ENCODE assay signal across 8 cellular contexts in the genomic region with DNA sequence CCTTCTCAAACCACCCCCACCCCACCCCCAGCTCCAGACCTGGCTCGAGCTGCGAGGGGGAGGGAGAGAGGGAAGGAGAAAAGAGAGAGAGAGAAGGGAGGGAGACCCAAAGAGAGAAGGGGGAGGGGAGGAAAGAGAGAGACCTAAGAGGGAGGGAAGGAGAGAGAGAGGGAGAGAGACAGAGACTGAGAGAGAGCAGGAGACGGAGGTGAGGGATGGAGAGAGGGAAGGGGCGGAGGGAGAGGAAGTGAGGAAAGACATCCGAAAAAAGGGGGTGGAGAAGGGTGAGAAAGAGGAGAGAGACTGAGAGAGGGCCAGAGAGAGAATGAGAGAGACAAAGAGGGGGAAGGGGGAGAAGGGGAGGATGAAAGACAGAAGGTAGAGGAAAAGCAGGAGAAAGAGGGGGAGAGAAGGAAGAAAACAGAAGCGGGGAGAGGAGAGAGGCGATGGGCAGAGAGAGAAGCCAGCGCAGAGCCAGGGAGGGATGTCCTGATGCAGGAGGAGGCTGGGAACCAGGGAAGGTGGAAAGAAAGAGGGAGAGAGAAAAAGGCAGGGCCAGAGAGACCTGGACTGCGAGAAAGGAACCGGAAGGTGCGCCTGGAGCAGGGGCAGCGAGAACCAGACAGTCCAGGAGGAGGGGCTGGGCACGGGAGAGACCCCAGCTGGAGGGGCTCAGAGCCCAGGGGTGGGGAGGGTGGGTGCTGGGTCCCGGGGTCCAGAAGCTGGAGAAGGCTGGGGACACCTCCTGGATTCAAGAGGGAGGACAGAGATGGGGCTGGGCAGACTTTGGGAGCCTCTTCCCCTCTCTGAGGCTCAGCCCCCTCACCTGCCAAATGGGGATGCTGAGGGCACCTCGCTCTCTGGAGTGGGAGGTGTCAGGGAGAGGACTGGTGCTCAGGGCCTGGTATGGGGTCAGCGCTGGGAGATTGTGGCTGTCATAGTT. TPM values are rescaled to one million over a fixed set of nuclear protein-coding genes. Genes with fewer than 3 reads are reported as not detected.
DNase-seq lines count a peak whose midpoint lies in the region; ATAC-seq and TF ChIP-seq lines count a peak whose summit lies in the region.

No MANE protein-coding gene starts in this region.

- H3K36me3 ChIP-seq in heart left ventricle, result peaks cover 0 to 37% (median 24%) of the 10 kb centered on the region in 9 donors
- H3K36me3 ChIP-seq in adipocyte (ENCODE audit: control insufficient read depth, insufficient read depth, low read length, severe bottlenecking), result peaks cover 27% of the 10 kb centered on the region
- H3K36me3 ChIP-seq in stomach smooth muscle (ENCODE audit: control insufficient read depth in 2 of 2, insufficient read depth in 2 of 2, low read length in 2 of 2), result peaks cover 17 to 32% of the 10 kb centered on the region in 2 donors

- DNase-seq in heart left ventricle (no peak), cardiac septum (ENCODE audit: low spot score) (no peak), adipocyte (ENCODE audit: low read depth) (peak; percentile 33), iris pigment epithelial cell (ENCODE audit: low read depth) (peak; percentile 55), immature natural killer cell (no peak)
- DNase-seq in activated CD4-positive, alpha-beta T cell treated with anti-CD3 and anti-CD28 coated beads, Interleukin-2, amount 50 U/mL, for 4 hours, result no peak

- ATAC-seq in heart left ventricle (no peak), HG02610 (IDR thresholded peaks at IDR 0.05; ENCODE audit: unreplicated experiment) (no peak)

- H3K4me3 ChIP-seq in heart left ventricle, result peak overlapping the region; percentile 63 to 99 (median 94)
- H3K4me3 ChIP-seq in adipocyte (ENCODE audit: low read length), result peak overlapping the region; percentile 99
- peak overlapping the region; percentile 92 to 95 for H3K4me3 ChIP-seq in stomach smooth muscle (ENCODE audit: low read length in 2 of 2)

- TF ChIP-seq POLR2A in heart left ventricle (IDR thresholded peaks at IDR 0.05), result no peak

- H3K4me1 Mint-ChIP-seq in immature natural killer cell, result peaks cover 7 to 15% of the 10 kb centered on the region in 2 donors

- H3K27ac Mint-ChIP-seq in immature natural killer cell, result no peak overlapping the region

- H3K9me3 ChIP-seq in heart left ventricle, result no peaks in the 10 kb centered on the region
- no peaks in the 10 kb centered on the region for H3K9me3 ChIP-seq in adipocyte (ENCODE audit: control insufficient read depth, low read length)
- H3K9me3 ChIP-seq in stomach smooth muscle (ENCODE audit: control insufficient read depth in 2 of 2, low read length in 2 of 2), result no peaks in the 10 kb centered on the region

- intact Hi-C loops in heart left ventricle (cut with DNase I) (no loop called here), cardiac septum (cut with DNase I) (no loop called here)

- H3K36me3 Mint-ChIP-seq in immature natural killer cell, result peaks cover 4 to 8% (median 4%) of the 10 kb centered on the region in 3 donors

- H3K27ac ChIP-seq in heart left ventricle (peak overlapping the region; percentile 72 to 100 (median 98)), stomach smooth muscle (ENCODE audit: low read length) (peak overlapping the region; percentile 92)

- H3K9ac ChIP-seq in adipocyte (ENCODE audit: low read length) (peak overlapping the region; percentile 95), stomach smooth muscle (ENCODE audit: low read length in 2 of 2) (peak overlapping the region; percentile 71 to 86)

- 14 to 20% (median 15%) methylated on average over 16 of the region's 16 CpGs for WGBS in heart left ventricle, 4 donors

- no peak for TF ChIP-seq CTCF in heart left ventricle (IDR thresholded peaks at IDR 0.05)

- H3K27me3 Mint-ChIP-seq in immature natural killer cell (ENCODE audit: low read depth in 3 of 3), result peaks cover 18 to 36% (median 23%) of the 10 kb centered on the region in 3 donors

- no peak overlapping the region for H3K4me3 Mint-ChIP-seq in immature natural killer cell

- H3K27me3 ChIP-seq in heart left ventricle, result no peaks in the 10 kb centered on the region
- no peaks in the 10 kb centered on the region for H3K27me3 ChIP-seq in adipocyte (replicated peaks; ENCODE audit: control insufficient read depth, insufficient read depth, low read length)
- no peaks in the 10 kb centered on the region for H3K27me3 ChIP-seq in stomach smooth muscle (ENCODE audit: control insufficient read depth in 1 of 2, insufficient read depth in 2 of 2, low read length in 2 of 2)

- H3K9me3 Mint-ChIP-seq in immature natural killer cell, result peaks cover 0 to 2% (median 0%) of the 10 kb centered on the region in 6 donors

- H3K4me1 ChIP-seq in heart left ventricle (peaks cover 0 to 48% (median 33%) of the 10 kb centered on the region in 12 donors), adipocyte (ENCODE audit: control insufficient read depth, insufficient read depth, low read length) (peaks cover 24% of the 10 kb centered on the region), stomach smooth muscle (ENCODE audit: control insufficient read depth, insufficient read depth, low read length) (peaks cover 46% of the 10 kb centered on the region)

RNA-seq across cellular contexts. Expression of gene SPACA6, which starts 1.7 kb away (rescaled TPM):
- 10 to 100 TPM in 5 of 9 donors, 1 to 10 TPM in 4; 2.9 to 15.1 (median 10.2) TPM for total RNA-seq in heart left ventricle
- 10 to 100 TPM in 1 of 2 donors, 1 to 10 TPM in 1; 6.1 to 16.8 TPM for polyA plus RNA-seq in heart left ventricle
- 14.7 TPM for total RNA-seq in cardiac septum
- polyA plus RNA-seq in immature natural killer cell, result 1 to 10 TPM in 2 of 3 donors, not detected in 1; 2.3 to 2.4 TPM

RNA-seq across cellular contexts. Expression of gene HAS1, which starts 32.4 kb away (rescaled TPM):
- 10 to 100 TPM in 1 of 9 donors, 1 to 10 TPM in 1, under 1 TPM in 4, not detected in 3; 0.17 to 16.0 (median 0.81) TPM for total RNA-seq in heart left ventricle
- polyA plus RNA-seq in heart left ventricle, result under 1 TPM; 0.15 to 0.40 TPM
- total RNA-seq in cardiac septum, result 0.54 TPM
- polyA plus RNA-seq in immature natural killer cell, result not detected

RNA-seq across cellular contexts. Expression of gene SIGLEC14, which starts 44.8 kb away (rescaled TPM):
- total RNA-seq in heart left ventricle (10 to 100 TPM in 1 of 9 donors, 1 to 10 TPM in 4, under 1 TPM in 2, not detected in 2; 0.20 to 17.9 (median 1.3) TPM), cardiac septum (1.2 TPM)
- polyA plus RNA-seq in heart left ventricle (1 to 10 TPM in 1 of 2 donors, under 1 TPM in 1; 0.27 to 1.3 TPM), immature natural killer cell (1 to 10 TPM in 1 of 3 donors, under 1 TPM in 2; 0.12 to 1.9 (median 0.99) TPM)

Comparison
In these comparisons a context has a peak if more than half of its experiments do, and no peak if none do; other contexts are left out.
1. DNase-seq: peak in adipocyte (single experiment) and iris pigment epithelial cell (single experiment); none in heart left ventricle (0 of 5), cardiac septum (single experiment), immature natural killer cell (0 of 3) and activated CD4-positive, alpha-beta T cell treated with anti-CD3 and anti-CD28 coated beads, Interleukin-2, amount 50 U/mL, for 4 hours (0 of 2).
2. Peak in every context shown above with its lines, with median percentiles within 50 percentile points of each other: H3K4me3 ChIP-seq.